8 cellular contexts compared by ENCODE assay signal in the genomic region with DNA sequence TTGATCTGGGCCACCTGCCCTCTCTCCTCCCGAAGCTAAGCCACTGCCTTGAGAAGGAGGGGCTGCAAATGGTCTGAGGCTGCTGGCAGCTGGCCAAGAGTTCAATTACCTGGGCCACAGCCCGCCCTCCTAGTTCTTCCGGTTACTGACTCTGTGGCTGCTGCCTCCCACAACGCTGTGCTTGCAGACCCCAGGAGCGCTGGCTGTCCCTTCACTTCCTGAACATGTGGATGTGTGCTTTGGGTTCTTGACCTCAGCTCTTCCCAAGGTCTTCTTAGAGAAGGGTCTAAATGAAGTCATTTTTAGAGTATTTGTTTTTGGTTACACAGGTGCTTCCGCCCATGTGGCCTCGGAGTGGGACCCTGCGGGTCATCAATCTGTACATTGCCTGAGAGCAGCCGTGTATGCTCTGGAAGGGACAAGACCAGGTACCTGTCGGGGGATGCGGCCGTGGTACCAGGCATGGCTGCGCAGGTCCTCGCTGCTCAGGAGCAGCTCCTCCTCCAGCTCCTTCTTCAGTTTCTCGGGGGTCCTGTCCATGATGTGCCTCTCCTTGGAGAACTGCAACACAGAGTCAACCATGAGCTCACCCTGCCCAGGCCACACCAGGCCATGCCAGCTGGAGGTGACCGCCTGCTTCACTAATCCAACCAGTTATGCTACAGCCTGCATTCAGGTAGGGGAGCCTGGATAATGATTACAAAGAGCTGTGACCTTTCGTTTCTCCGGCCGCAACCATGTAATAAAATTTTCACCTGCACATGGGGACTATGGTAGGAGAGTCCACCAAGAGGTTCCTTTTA.
DNase-seq lines count a peak whose midpoint lies in the region; ATAC-seq, FAIRE-seq and TF ChIP-seq lines count a peak whose summit lies in the region.

No MANE protein-coding gene starts in this region.

- no peak for FAIRE-seq in A549 (lab: Jason Lieb, UNC)

- H3K4me2 ChIP-seq in A549 = peak overlapping the region; percentile 77

- H3K4me3 ChIP-seq in A549 (no peak overlapping the region), duodenal mucosa (ENCODE audit: low read depth in 1 of 2, low read length in 2 of 2) (peak overlapping the region; percentile 65 to 72), sigmoid colon (no peak overlapping the region)

- H3K4me1 ChIP-seq in A549 (peaks cover 85% of the 10 kb centered on the region), duodenal mucosa (ENCODE audit: control insufficient read depth in 1 of 2, insufficient read depth in 2 of 2, low read length in 2 of 2) (peaks cover 39 to 43% of the 10 kb centered on the region in 2 donors), sigmoid colon (peaks cover 0 to 51% (median 44%) of the 10 kb centered on the region in 4 donors)

- CTCF ChIA-PET in A549 (lab: Yijun Ruan, JAX) = interaction anchor here (0.6 to 1.9 kb wide), 5 partner anchors 8 to 676 kb away, joined by 3 to 6 read pairs (median 4); no protein-coding TSS in a partner anchor

- peak in 1 of 2 experiments; percentile 35 for DNase-seq in A549 (ENCODE audit: low read depth in 1 of 2, low spot score in 1 of 2)
- peak; percentile 93 for DNase-seq in NCI-H2227 (lab: John Stamatoyannopoulos, UW; ENCODE audit: unreplicated experiment)
- peak; percentile 65 for DNase-seq in sigmoid colon
- DNase-seq in posterior cingulate gyrus = no peak
- DNase-seq in stimulated activated CD4-positive, alpha-beta T cell treated with anti-CD3 and anti-CD28 coated beads, Interleukin-4, amount 100 ng/mL, for 4 hours = no peak

- intact Hi-C loops in sigmoid colon (cut with DNase I) (no loop called here), posterior cingulate gyrus (cut with DNase I) (no loop called here)

- TF ChIP-seq POLR2A in A549 (IDR thresholded peaks at IDR 0.05; ENCODE audit: low read length) = no peak
- no peak for TF ChIP-seq POLR2A in sigmoid colon (IDR thresholded peaks at IDR 0.05)

- H3K36me3 ChIP-seq in duodenal mucosa (ENCODE audit: control insufficient read depth in 1 of 2, insufficient read depth in 2 of 2, low read length in 2 of 2) (peaks cover 5 to 25% of the 10 kb centered on the region in 2 donors), sigmoid colon (peaks cover 0 to 32% (median 12%) of the 10 kb centered on the region in 4 donors)

- 63% methylated on average over 14 of the region's 19 CpGs for WGBS in A549 (ENCODE audit: missing lambda C conversion rate)
- 13 to 41% methylated on average over 19 of the region's 19 CpGs for WGBS in sigmoid colon, 2 donors

- H3K27me3 ChIP-seq in duodenal mucosa (ENCODE audit: control insufficient read depth in 1 of 2, insufficient read depth in 2 of 2, low read length in 2 of 2) (no peaks in the 10 kb centered on the region), sigmoid colon (no peaks in the 10 kb centered on the region)

- POLR2A ChIA-PET in A549 (lab: Yijun Ruan, JAX) = no interaction called here

- TF ChIP-seq CTCF in A549 (IDR thresholded peaks at IDR 0.05) (no peak), sigmoid colon (IDR thresholded peaks at IDR 0.05) (no peak)

- H3K27ac ChIP-seq in A549 (peak overlapping the region; percentile 79 to 81), duodenal mucosa (ENCODE audit: low read depth, low read length) (peak overlapping the region; percentile 90), sigmoid colon (peak overlapping the region; percentile 19 to 51 (median 34))

- no peak for TF ChIP-seq EP300 in A549 (IDR thresholded peaks at IDR 0.05)
- TF ChIP-seq EP300 in sigmoid colon (IDR thresholded peaks at IDR 0.05) = no peak

- peak overlapping the region; percentile 71 to 83 for H3K9ac ChIP-seq in duodenal mucosa (ENCODE audit: low read depth in 1 of 2, low read length in 2 of 2)

- no peaks in the 10 kb centered on the region for H3K9me3 ChIP-seq in A549
- H3K9me3 ChIP-seq in duodenal mucosa (ENCODE audit: control insufficient read depth in 1 of 2, low read length in 2 of 2) = no peaks in the 10 kb centered on the region
- H3K9me3 ChIP-seq in sigmoid colon = no peaks in the 10 kb centered on the region

- TF ChIP-seq RAD21 in A549 (conservative IDR thresholded peaks at IDR 0.05 in 1 of 2, IDR thresholded peaks at IDR 0.05 in 1 of 2) = no peak

- peak; percentile 11 to 36; a peak in 2 of 6 replicates for ATAC-seq in A549
- ATAC-seq in GM19043 (IDR thresholded peaks at IDR 0.05; ENCODE audit: low read depth, unreplicated experiment) = peak; percentile 77
- peak; percentile 82 for ATAC-seq in HG03108 (IDR thresholded peaks at IDR 0.05; ENCODE audit: unreplicated experiment)

TF ChIP-seq in A549, 52 proteins besides CTCF, POLR2A, EP300 and RAD21:
- TF ChIP-seq RNF2 (IDR thresholded peaks at IDR 0.05; ENCODE audit: borderline replicate concordance, low read depth) (no peak), ZSCAN20 (CRISPR knock-in tag; IDR thresholded peaks at IDR 0.05) (no peak), GATA3 (IDR thresholded peaks at IDR 0.05; ENCODE audit: borderline replicate concordance) (no peak), NPAS2 (CRISPR knock-in tag; IDR thresholded peaks at IDR 0.05; ENCODE audit: borderline replicate concordance) (no peak), HEYL (CRISPR knock-in tag; IDR thresholded peaks at IDR 0.05) (no peak), EHF (CRISPR knock-in tag; IDR thresholded peaks at IDR 0.05) (no peak), ZC3H11A (IDR thresholded peaks at IDR 0.05) (no peak), FOSB (CRISPR knock-in tag; IDR thresholded peaks at IDR 0.05) (no peak), HOXB5 (CRISPR knock-in tag; IDR thresholded peaks at IDR 0.05) (no peak), SREBF2 (IDR thresholded peaks at IDR 0.05) (no peak), MYC (IDR thresholded peaks at IDR 0.05; ENCODE audit: borderline replicate concordance, low read length) (no peak), KDM5A (IDR thresholded peaks at IDR 0.05) (no peak), ZFP36 (IDR thresholded peaks at IDR 0.05; ENCODE audit: borderline replicate concordance, partially characterized antibody) (no peak)
- TF ChIP-seq, protein P1, sequence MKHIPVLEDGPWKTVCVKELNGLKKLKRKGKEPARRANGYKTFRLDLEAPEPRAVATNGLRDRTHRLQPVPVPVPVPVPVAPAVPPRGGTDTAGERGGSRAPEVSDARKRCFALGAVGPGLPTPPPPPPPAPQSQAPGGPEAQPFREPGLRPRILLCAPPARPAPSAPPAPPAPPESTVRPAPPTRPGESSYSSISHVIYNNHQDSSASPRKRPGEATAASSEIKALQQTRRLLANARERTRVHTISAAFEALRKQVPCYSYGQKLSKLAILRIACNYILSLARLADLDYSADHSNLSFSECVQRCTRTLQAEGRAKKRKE (CRISPR knock-in tag; IDR thresholded peaks at IDR 0.05; ENCODE audit: low read depth) = no peak
- TF ChIP-seq, protein P2, sequence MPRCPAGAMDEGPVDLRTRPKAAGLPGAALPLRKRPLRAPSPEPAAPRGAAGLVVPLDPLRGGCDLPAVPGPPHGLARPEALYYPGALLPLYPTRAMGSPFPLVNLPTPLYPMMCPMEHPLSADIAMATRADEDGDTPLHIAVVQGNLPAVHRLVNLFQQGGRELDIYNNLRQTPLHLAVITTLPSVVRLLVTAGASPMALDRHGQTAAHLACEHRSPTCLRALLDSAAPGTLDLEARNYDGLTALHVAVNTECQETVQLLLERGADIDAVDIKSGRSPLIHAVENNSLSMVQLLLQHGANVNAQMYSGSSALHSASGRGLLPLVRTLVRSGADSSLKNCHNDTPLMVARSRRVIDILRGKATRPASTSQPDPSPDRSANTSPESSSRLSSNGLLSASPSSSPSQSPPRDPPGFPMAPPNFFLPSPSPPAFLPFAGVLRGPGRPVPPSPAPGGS (IDR thresholded peaks at IDR 0.05) = no peak

Comparison
In these comparisons a context has a peak if more than half of its experiments do, and no peak if none do; other contexts are left out.
1. ATAC-seq: peak in every context shown above with its lines; median percentile 82 in HG03108; 77 in GM19043; 24 in A549.
2. DNase-seq: peak in NCI-H2227 (single experiment) and sigmoid colon (single experiment); none in posterior cingulate gyrus (0 of 10) and stimulated activated CD4-positive, alpha-beta T cell treated with anti-CD3 and anti-CD28 coated beads, Interleukin-4, amount 100 ng/mL, for 4 hours (0 of 2).
3. H3K27ac ChIP-seq: peak in every context shown above with its lines; median percentile 90 in duodenal mucosa; 80 in A549; 34 in sigmoid colon.
4. H3K4me3 ChIP-seq: peak in duodenal mucosa (2 of 2); none in A549 (single experiment) and sigmoid colon (0 of 4).